ENCODE assay signal across 27 cellular contexts in genomic region chr16:87818533-87819161, GRCh38. TPM values are rescaled to one million over a fixed set of nuclear protein-coding genes. Genes with fewer than 3 reads are reported as not detected.
A peak's percentile ranks its signal among the peaks of the same experiment; 100 is the strongest.
DNase-seq lines count a peak whose midpoint lies in the region; ATAC-seq, FAIRE-seq and TF ChIP-seq lines count a peak whose summit lies in the region.
"Had no signal": no experiment of that assay in that cellular context is flagged by ENCODE, and none has a peak within 500 bp of the region (broad histone marks: within the 10 kb centered on the region; RNA-seq: fewer than 3 reads in every experiment).

No MANE protein-coding gene starts in this region.

- TF ChIP-seq CTCF in HepG2 (CRISPR knock-in tag; IDR thresholded peaks at IDR 0.05) (no peak), right lobe of liver (IDR thresholded peaks at IDR 0.05) (no peak), H1 (IDR thresholded peaks at IDR 0.05; ENCODE audit: control extremely low read depth in 1 of 3, insufficient read depth in 1 of 3, low read depth in 1 of 3, low read length in 3 of 3) (no peak), prostate gland (IDR thresholded peaks at IDR 0.05) (no peak)

- H3K9me2 ChIP-seq in Karpas-422 (replicated peaks; ENCODE audit: insufficient read depth, low read length), result no peaks in the 10 kb centered on the region

- H3K4me1 ChIP-seq in HepG2 (ENCODE audit: insufficient read depth, low read length) (peaks cover 56% of the 10 kb centered on the region), right lobe of liver (no peaks in the 10 kb centered on the region), Karpas-422 (ENCODE audit: low read length) (peaks cover 3% of the 10 kb centered on the region), H1 (replicated peaks in 1 of 4; ENCODE audit: control insufficient read depth in 3 of 4, insufficient read depth in 4 of 4, low read length in 3 of 4) (peaks cover 10 to 35% (median 25%) of the 10 kb centered on the region in 4 experiments), prostate gland (replicated peaks) (no peaks in the 10 kb centered on the region)

- 0 out of 2 replicates have a peak overlapping the region, but pooled peaks have one; percentile 32 for H2BK20ac ChIP-seq in H1 (ENCODE audit: low read length)

- H3K27ac ChIP-seq in HepG2 (ENCODE audit: extremely low read length, insufficient read depth, low read length) (no peak overlapping the region), right lobe of liver (no peak overlapping the region), Karpas-422 (ENCODE audit: low read length) (no peak overlapping the region), H1 (ENCODE audit: low read depth, low read length) (no peak overlapping the region), prostate gland (no peak overlapping the region)
- H3K27ac ChIP-seq: PC-9 had no signal

- intact Hi-C loops in HepG2 (cut with micrococcal nuclease; ENCODE audit: unreplicated experiment), result no loop called here
- intact Hi-C loops in right lobe of liver (cut with DNase I), result no loop called here
- intact Hi-C loops in prostate gland (cut with DNase I), result no loop called here

- no peak for FAIRE-seq in HepG2 (lab: Jason Lieb, UNC)
- no peak for FAIRE-seq in H1 (lab: Jason Lieb, UNC)
- FAIRE-seq: A204.1, GM19239, H54 had no signal

- H3K4me2 ChIP-seq in HepG2 (ENCODE audit: low read depth, low read length) (no peak overlapping the region), Karpas-422 (ENCODE audit: low read depth, low read length, poor library complexity, severe bottlenecking) (no peak overlapping the region), H1 (ENCODE audit: insufficient read depth in 1 of 2, low read depth in 2 of 2, low read length in 2 of 2) (no peak overlapping the region)
- H3K4me2 ChIP-seq: PC-9 had no signal

- H3K27me3 ChIP-seq in HepG2 (ENCODE audit: control insufficient read depth in 1 of 2, insufficient read depth in 2 of 2, low read length in 2 of 2) (peaks cover 8 to 49% of the 10 kb centered on the region in 2 experiments), right lobe of liver (no peaks in the 10 kb centered on the region), Karpas-422 (ENCODE audit: low read length) (no peaks in the 10 kb centered on the region), H1 (replicated peaks in 1 of 4; ENCODE audit: control insufficient read depth in 3 of 4, extremely low read depth in 1 of 4, insufficient read depth in 3 of 4, low read length in 3 of 4) (no peaks in the 10 kb centered on the region), prostate gland (replicated peaks; ENCODE audit: insufficient read depth) (no peaks in the 10 kb centered on the region)

- H3K79me2 ChIP-seq in HepG2 (ENCODE audit: insufficient read depth, low read length) (no peaks in the 10 kb centered on the region), Karpas-422 (ENCODE audit: low read length) (no peaks in the 10 kb centered on the region), H1 (ENCODE audit: control insufficient read depth in 1 of 2, insufficient read depth in 2 of 2, low read length in 2 of 2) (no peaks in the 10 kb centered on the region)

- H3K9me3 ChIP-seq in HepG2 (ENCODE audit: low read length), result peaks cover 10% of the 10 kb centered on the region
- no peaks in the 10 kb centered on the region for H3K9me3 ChIP-seq in right lobe of liver
- H3K9me3 ChIP-seq in Karpas-422 (ENCODE audit: low read length), result peaks cover 14% of the 10 kb centered on the region
- no peaks in the 10 kb centered on the region for H3K9me3 ChIP-seq in H1 (ENCODE audit: insufficient read depth in 2 of 2, low read depth in 1 of 2, low read length in 1 of 2)
- no peaks in the 10 kb centered on the region for H3K9me3 ChIP-seq in prostate gland

- H4K20me1 ChIP-seq in HepG2 (ENCODE audit: insufficient read depth, low read length) (no peaks in the 10 kb centered on the region), Karpas-422 (ENCODE audit: insufficient read depth, low read depth, low read length) (no peaks in the 10 kb centered on the region), H1 (replicated peaks in 1 of 2; ENCODE audit: control insufficient read depth in 1 of 2, insufficient read depth in 2 of 2, low read length in 2 of 2) (no peaks in the 10 kb centered on the region)

- no peak overlapping the region for H4K5ac ChIP-seq in H1 (ENCODE audit: insufficient read length, low read depth, low read length)

- CTCF ChIA-PET in HepG2 (lab: Yijun Ruan, JAX; ENCODE audit: low intra/inter-chr PET ratio, low total read pairs) (no interaction called here), H1 (lab: Charles Lee; ENCODE audit: partially characterized antibody) (interaction anchor here (0.8 to 4.0 kb wide), 16 partner anchors 8 to 117 kb away, joined by 3 to 28 read pairs (median 4); no protein-coding TSS in a partner anchor)

- peak overlapping the region; percentile 86; the same call in 1 of the 2 replicates for H2AK5ac ChIP-seq in H1 (ENCODE audit: low read depth, low read length)

- H2BK5ac ChIP-seq in H1 (ENCODE audit: low read depth, low read length), result peak overlapping the region; percentile 52; the same call in 1 of the 2 replicates

- no peak overlapping the region for H4K91ac ChIP-seq in H1 (replicated peaks; ENCODE audit: insufficient read length, low read length)

- H3K56ac ChIP-seq in H1 (replicated peaks; ENCODE audit: insufficient read length, low read depth, low read length), result no peak overlapping the region

- H3K23me2 ChIP-seq in H1 (ENCODE audit: low read depth, low read length), result no peaks in the 10 kb centered on the region

- in situ Hi-C loops in HepG2 (cut with HindIII; ENCODE audit: extremely low pct_ligation_motif_present, low pct_unique_long_range_greater_than_20kb), result no loop called here

- ATAC-seq in HepG2 (no peak), right lobe of liver (no peak)

- H3K4me3 ChIP-seq in HepG2 (replicated peaks in 1 of 3; ENCODE audit: insufficient read depth in 1 of 3, low read depth in 2 of 3, low read length in 3 of 3), result no peak overlapping the region
- H3K4me3 ChIP-seq in right lobe of liver, result no peak overlapping the region
- no peak overlapping the region for H3K4me3 ChIP-seq in Karpas-422 (ENCODE audit: low read length)
- no peak overlapping the region for H3K4me3 ChIP-seq in H1 (ENCODE audit: extremely low read depth in 1 of 4, insufficient read depth in 2 of 4, low read depth in 3 of 4, low read length in 4 of 4)
- no peak overlapping the region for H3K4me3 ChIP-seq in prostate gland
- H3K4me3 ChIP-seq: PC-9 had no signal

- TF ChIP-seq RAD21 in HepG2 (CRISPR knock-in tag; IDR thresholded peaks at IDR 0.05) (no peak), H1 (IDR thresholded peaks at IDR 0.05 in 1 of 2, conservative IDR thresholded peaks at IDR 0.05 in 1 of 2; ENCODE audit: low read depth in 2 of 2, low read length in 2 of 2) (no peak)

- no peak overlapping the region for H3K14ac ChIP-seq in H1 (ENCODE audit: insufficient read length)

- H3K23ac ChIP-seq in H1 (ENCODE audit: insufficient read length), result no peak overlapping the region

- 68% methylated on average over 16 of the region's 16 CpGs for WGBS in HepG2 (ENCODE audit: low lambda C conversion rate)
- WGBS in right lobe of liver (ENCODE audit: insufficient coverage, low coverage, low lambda C conversion rate, missing lambda C conversion rate), result 82% methylated on average over 3 of the region's 16 CpGs
- 89% methylated on average over 16 of the region's 16 CpGs; no CpG with 5 or more reads in 1 of the 2 experiments for WGBS in H1 (ENCODE audit: extremely low coverage in 1 of 2, insufficient coverage in 1 of 2, insufficient read length in 1 of 2, insufficient replicate concordance in 2 of 2, low coverage in 1 of 2, low lambda C conversion rate in 2 of 2, missing lambda C conversion rate in 1 of 2), 2 experiments
- whole genome bisulfite sequencing in prostate gland, result 91% methylated on average over 16 of the region's 16 CpGs

- no peak overlapping the region for H3K4ac ChIP-seq in H1 (replicated peaks; ENCODE audit: insufficient read length, low read depth, low read length)

- H2BK15ac ChIP-seq in H1 (ENCODE audit: low read length), result peak overlapping the region; percentile 81; the same call in 1 of the 2 replicates

- H2AFZ ChIP-seq in HepG2 (ENCODE audit: low read length) (no peak overlapping the region), Karpas-422 (ENCODE audit: low read length) (no peak overlapping the region), H1 (ENCODE audit: low read length) (no peak overlapping the region)
- H2AFZ ChIP-seq: PC-9 had no signal

- peak overlapping the region; percentile 32; the same call in 1 of the 2 replicates for H3K18ac ChIP-seq in H1 (ENCODE audit: extremely low read depth, low read length)

- H3K79me1 ChIP-seq in H1 (ENCODE audit: low read depth, low read length), result no peaks in the 10 kb centered on the region

- TF ChIP-seq POLR2A in HepG2 (IDR thresholded peaks at IDR 0.05; ENCODE audit: insufficient read depth in 1 of 2, low read depth in 2 of 2, low read length in 2 of 2) (no peak), right lobe of liver (IDR thresholded peaks at IDR 0.05) (no peak), H1 (IDR thresholded peaks at IDR 0.05; ENCODE audit: control extremely low read depth in 1 of 2, low read depth in 2 of 2, low read length in 2 of 2) (no peak), prostate gland (IDR thresholded peaks at IDR 0.05) (no peak)

- H3K9ac ChIP-seq in HepG2 (ENCODE audit: insufficient read depth, low read depth, low read length) (no peak overlapping the region), Karpas-422 (ENCODE audit: low read length) (no peak overlapping the region), H1 (replicated peaks in 1 of 4; ENCODE audit: extremely low read depth in 1 of 4, low read depth in 3 of 4, low read length in 3 of 4) (no peak overlapping the region)

- TF ChIP-seq EP300 in HepG2 (IDR thresholded peaks at IDR 0.05; ENCODE audit: low read depth in 2 of 2, low read length in 2 of 2) (no peak), HepG2 (CRISPR knock-in tag; IDR thresholded peaks at IDR 0.05; ENCODE audit: borderline replicate concordance) (no peak), H1 (IDR thresholded peaks at IDR 0.05; ENCODE audit: borderline replicate concordance in 1 of 2, low read depth in 2 of 2, low read length in 2 of 2) (no peak)

- no peak overlapping the region; the same call in 1 of the 2 replicates for H4K8ac ChIP-seq in H1 (ENCODE audit: extremely low read depth, insufficient read depth, low read length)

- POLR2A ChIA-PET in HepG2 (lab: Yijun Ruan, JAX) (interaction anchor here (5.6 kb wide), 1 partner anchor 12 kb away, joined by 22 read pairs; no protein-coding TSS in a partner anchor), H1 (lab: Charles Lee; ENCODE audit: partially characterized antibody) (interaction anchor here (0.5 to 12.6 kb wide), 10 partner anchors 8 to 53 kb away, joined by 3 to 117 read pairs (median 14); partner anchors contain the start of genes KLHDC4 and SLC7A5)

- H2BK120ac ChIP-seq in H1 (replicated peaks; ENCODE audit: low read depth, low read length), result no peak overlapping the region

- DNase-seq in HepG2 (ENCODE audit: low spot score) (no peak), right lobe of liver (no peak), Karpas-422 (peak; percentile 40), H1 (ENCODE audit: low read depth in 1 of 2, low spot score in 2 of 2) (no peak), epidermal melanocyte (ENCODE audit: insufficient read length, low spot score) (no peak), nucleus accumbens (lab: John Stamatoyannopoulos, UW) (no peak), prostate gland (ENCODE audit: low spot score) (no peak)
- no peak for DNase-seq in stimulated activated CD4-positive, alpha-beta T cell treated with anti-CD3 and anti-CD28 coated beads, Interleukin-2, amount 100 ng/mL, for 24 hours
- DNase-seq: AML-193; CD8-positive, alpha-beta memory T cell; DMS 273 treated with DMSO at 0.1 percent for 48 hours; DMS79; EL; GDM1; IMR-90; KG1; MM.1S; NCI-H2029; NCI-H446 treated with DMSO at 0.1 percent for 48 hours; NCI-H526; NCI-H82; NK-92 treated with Interleukin-12 subunit alpha and Interleukin-12 subunit beta, amount 100 ng/mL, for 24 hours; PC-9; Right ventricle myocardium superior had no signal

- peak overlapping the region; percentile 95; the same call in 1 of the 2 replicates for H2BK12ac ChIP-seq in H1 (ENCODE audit: low read depth, low read length)

- H3K36me3 ChIP-seq in HepG2 (replicated peaks in 1 of 2; ENCODE audit: control insufficient read depth in 1 of 2, insufficient read depth in 2 of 2, low read length in 2 of 2) (no peaks in the 10 kb centered on the region), right lobe of liver (no peaks in the 10 kb centered on the region), Karpas-422 (ENCODE audit: insufficient read depth, low read length) (peaks cover 4% of the 10 kb centered on the region; the same call in 1 of the 2 replicates), H1 (ENCODE audit: control insufficient read depth in 2 of 4, insufficient read depth in 4 of 4, low read length in 3 of 4) (no peaks in the 10 kb centered on the region), prostate gland (no peaks in the 10 kb centered on the region)

- BruUV-seq in HepG2 (replicated peaks; lab: Mats Ljungman, UMichigan), result no TSS peak

RNA-seq across cellular contexts. Expression of gene SLC7A5, which starts 50.7 kb away (rescaled TPM):
- 84.4 and 155 TPM in 2 replicates for total RNA-seq in HepG2 (2016; rRNA removed; fragmentation: Illumina TruSeq; extraction: Trizol)
- 20.4 and 21.0 TPM in 2 replicates for total RNA-seq in HepG2 (2016; cell fraction: cytosol; rRNA removed; fragmentation: Illumina TruSeq; extraction: Trizol; ENCODE audit: low read depth)
- total RNA-seq in HepG2 (2016; cell fraction: insoluble cytoplasmic fraction; rRNA removed; fragmentation: Illumina TruSeq; extraction: Trizol), result 65.4 and 165 TPM in 2 replicates
- total RNA-seq in HepG2 (2016; cell fraction: membrane; rRNA removed; fragmentation: Illumina TruSeq; extraction: Trizol), result 76.8 and 82.0 TPM in 2 replicates
- total RNA-seq in HepG2 (2016; cell fraction: nucleus; rRNA removed; fragmentation: Illumina TruSeq; extraction: Trizol), result 144 and 171 TPM in 2 replicates
- 79.6 and 84.0 TPM in 2 replicates for polyA plus RNA-seq in HepG2 (2011; rRNA removed)
- polyA plus RNA-seq in HepG2 (2011; cell fraction: cytosol; rRNA removed), result 58.4 and 80.8 TPM in 2 replicates
- 118 and 147 TPM in 2 replicates for polyA plus RNA-seq in HepG2 (2011; cell fraction: nucleus; rRNA removed)
- 135 and 207 TPM in 2 replicates for polyA plus RNA-seq in HepG2 (2012)
- 17.8 and 19.1 TPM in 2 replicates for polyA plus RNA-seq in HepG2 (2016; cell fraction: cytosol; fragmentation: Illumina TruSeq; extraction: Trizol; ENCODE audit: low read depth)
- polyA plus RNA-seq in HepG2 (2016; cell fraction: insoluble cytoplasmic fraction; fragmentation: Illumina TruSeq; extraction: Trizol; ENCODE audit: low read depth), result 93.2 and 121 TPM in 2 replicates
- 56.5 and 59.3 TPM in 2 replicates for polyA plus RNA-seq in HepG2 (2016; cell fraction: membrane; fragmentation: Illumina TruSeq; extraction: Trizol; ENCODE audit: low read depth)
- polyA plus RNA-seq in HepG2 (2016; cell fraction: nucleus; fragmentation: Illumina TruSeq; extraction: Trizol; ENCODE audit: insufficient read depth, low read depth), result 307 and 313 TPM in 2 replicates
- 157 and 170 TPM in 2 replicates for polyA minus RNA-seq in HepG2 (2011; rRNA and poly(A)+ RNA removed; ENCODE audit: low replicate concordance)
- 88.7 and 88.8 TPM in 2 replicates for polyA minus RNA-seq in HepG2 (2011; cell fraction: cytosol; rRNA and poly(A)+ RNA removed)
- polyA minus RNA-seq in HepG2 (2011; cell fraction: nucleus; rRNA and poly(A)+ RNA removed), result 35.7 and 42.5 TPM in 2 replicates
- total RNA-seq in right lobe of liver, result 10 to 100 TPM in 5 of 6 experiments, 1 to 10 TPM in 1; 7.0 to 16.3 (median 12.4) TPM
- total RNA-seq in Karpas-422 (2014; rRNA removed; shearing (Covaris generic); ENCODE audit: low replicate concordance), result 163 and 177 TPM in 2 replicates
- 327 and 341 TPM in 2 replicates for total RNA-seq in H1 (2021; fragmentation: NEBNext Ultra II Directional; extraction: Animal tissue kit (Norgen Biotek cat#: 25700))
- 68.2 and 161 TPM in 2 replicates for polyA plus RNA-seq in H1 (2011; rRNA removed)
- 65.1 TPM for polyA plus RNA-seq in H1 (2011; cell fraction: cytosol; rRNA removed)
- 122 TPM for polyA plus RNA-seq in H1 (2011; cell fraction: nucleus; rRNA removed)
- 126 to 176 TPM (median 151 TPM) in 4 replicates for polyA plus RNA-seq in H1 (2012, experiment 1 of 2)
- 202 TPM for polyA plus RNA-seq in H1 (2012, experiment 2 of 2)
- 316 TPM for polyA plus RNA-seq in H1 (2013, experiment 1 of 2)
- 381 TPM for polyA plus RNA-seq in H1 (2013, experiment 2 of 2)
- 34.4 and 63.7 TPM in 2 replicates for polyA minus RNA-seq in H1 (2011; rRNA and poly(A)+ RNA removed)
- polyA minus RNA-seq in H1 (2011; cell fraction: cytosol; rRNA and poly(A)+ RNA removed), result 84.2 TPM
- polyA minus RNA-seq in H1 (2011; cell fraction: nucleus; rRNA and poly(A)+ RNA removed), result 42.4 TPM
- total RNA-seq in prostate gland, result 100 to 1,000 TPM in 1 of 2 donors, 1 to 10 TPM in 1; 3.3 to 232 TPM

RNA-seq across cellular contexts. Expression of gene KLHDC4, which starts 52.9 kb away (rescaled TPM):
- total RNA-seq in HepG2 (2016; rRNA removed; fragmentation: Illumina TruSeq; extraction: Trizol), result 26.7 and 31.8 TPM in 2 replicates
- total RNA-seq in HepG2 (2016; cell fraction: cytosol; rRNA removed; fragmentation: Illumina TruSeq; extraction: Trizol; ENCODE audit: low read depth), result 19.6 and 21.0 TPM in 2 replicates
- 27.2 and 34.0 TPM in 2 replicates for total RNA-seq in HepG2 (2016; cell fraction: insoluble cytoplasmic fraction; rRNA removed; fragmentation: Illumina TruSeq; extraction: Trizol)
- total RNA-seq in HepG2 (2016; cell fraction: membrane; rRNA removed; fragmentation: Illumina TruSeq; extraction: Trizol), result 12.7 and 13.0 TPM in 2 replicates
- total RNA-seq in HepG2 (2016; cell fraction: nucleus; rRNA removed; fragmentation: Illumina TruSeq; extraction: Trizol), result 35.2 and 38.5 TPM in 2 replicates
- polyA plus RNA-seq in HepG2 (2011; rRNA removed), result 18.7 and 22.7 TPM in 2 replicates
- 8.9 and 14.1 TPM in 2 replicates for polyA plus RNA-seq in HepG2 (2011; cell fraction: cytosol; rRNA removed)
- polyA plus RNA-seq in HepG2 (2011; cell fraction: nucleus; rRNA removed), result 122 TPM in 2 replicates
- 24.2 and 33.3 TPM in 2 replicates for polyA plus RNA-seq in HepG2 (2012)
- 3.6 TPM in 2 replicates for polyA plus RNA-seq in HepG2 (2016; cell fraction: cytosol; fragmentation: Illumina TruSeq; extraction: Trizol; ENCODE audit: low read depth)
- 25.4 and 27.5 TPM in 2 replicates for polyA plus RNA-seq in HepG2 (2016; cell fraction: insoluble cytoplasmic fraction; fragmentation: Illumina TruSeq; extraction: Trizol; ENCODE audit: low read depth)
- polyA plus RNA-seq in HepG2 (2016; cell fraction: membrane; fragmentation: Illumina TruSeq; extraction: Trizol; ENCODE audit: low read depth), result 6.5 and 8.9 TPM in 2 replicates
- polyA plus RNA-seq in HepG2 (2016; cell fraction: nucleus; fragmentation: Illumina TruSeq; extraction: Trizol; ENCODE audit: insufficient read depth, low read depth), result 82.6 and 96.2 TPM in 2 replicates
- 24.4 and 42.1 TPM in 2 replicates for polyA minus RNA-seq in HepG2 (2011; rRNA and poly(A)+ RNA removed; ENCODE audit: low replicate concordance)
- polyA minus RNA-seq in HepG2 (2011; cell fraction: cytosol; rRNA and poly(A)+ RNA removed), result 8.9 and 11.7 TPM in 2 replicates
- polyA minus RNA-seq in HepG2 (2011; cell fraction: nucleus; rRNA and poly(A)+ RNA removed), result 42.6 and 46.6 TPM in 2 replicates
- total RNA-seq in right lobe of liver, result 10 to 100 TPM; 11.6 to 22.7 (median 14.4) TPM
- 21.1 and 30.1 TPM in 2 replicates for total RNA-seq in Karpas-422 (2014; rRNA removed; shearing (Covaris generic); ENCODE audit: low replicate concordance)
- total RNA-seq in H1 (2021; fragmentation: NEBNext Ultra II Directional; extraction: Animal tissue kit (Norgen Biotek cat#: 25700)), result 55.6 and 63.9 TPM in 2 replicates
- 23.7 and 39.0 TPM in 2 replicates for polyA plus RNA-seq in H1 (2011; rRNA removed)
- polyA plus RNA-seq in H1 (2011; cell fraction: cytosol; rRNA removed), result 37.2 TPM
- 86.9 TPM for polyA plus RNA-seq in H1 (2011; cell fraction: nucleus; rRNA removed)
- 36.8 to 50.9 TPM (median 49.8 TPM) in 4 replicates for polyA plus RNA-seq in H1 (2012, experiment 1 of 2)
- 28.4 TPM for polyA plus RNA-seq in H1 (2012, experiment 2 of 2)
- polyA plus RNA-seq in H1 (2013, experiment 1 of 2), result 29.3 TPM
- 27.4 TPM for polyA plus RNA-seq in H1 (2013, experiment 2 of 2)
- 26.5 and 30.9 TPM in 2 replicates for polyA minus RNA-seq in H1 (2011; rRNA and poly(A)+ RNA removed)
- 18.6 TPM for polyA minus RNA-seq in H1 (2011; cell fraction: cytosol; rRNA and poly(A)+ RNA removed)
- 57.3 TPM for polyA minus RNA-seq in H1 (2011; cell fraction: nucleus; rRNA and poly(A)+ RNA removed)
- total RNA-seq in prostate gland, result 10 to 100 TPM; 28.2 to 56.4 TPM
